ENCODE assay signal across 1 cellular context in the genomic region with DNA sequence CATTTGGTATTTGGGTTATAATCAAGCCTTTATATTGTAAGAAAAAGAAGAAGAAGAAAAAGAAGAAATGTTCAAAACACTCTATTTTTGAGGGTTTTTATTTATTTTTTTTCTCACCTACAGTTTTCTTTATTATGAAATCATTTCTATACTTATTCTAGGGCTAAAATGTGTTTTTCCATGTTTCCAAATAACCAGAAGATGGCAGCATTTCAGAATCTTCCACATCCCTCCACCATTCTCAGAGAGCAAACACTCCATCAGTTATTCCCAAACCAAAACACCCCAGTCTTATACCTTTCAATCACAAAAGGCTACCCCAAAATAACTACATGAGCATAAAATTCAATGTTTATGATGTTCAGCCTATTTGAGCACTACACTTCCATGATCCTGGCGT.
TF ChIP-seq lines count a peak whose summit lies in the region.

No MANE protein-coding gene starts in this region.

TF ChIP-seq in IMR-90, 13 proteins besides CTCF, POLR2A, EP300 and RAD21 (continued from another document):
- peak; percentile 33; the same call in 1 of the 2 replicates for TF ChIP-seq SMC3 (IDR thresholded peaks at IDR 0.05; ENCODE audit: low read depth, low read length)
